ENCODE assay signal across 8 cellular contexts in the genomic region with DNA sequence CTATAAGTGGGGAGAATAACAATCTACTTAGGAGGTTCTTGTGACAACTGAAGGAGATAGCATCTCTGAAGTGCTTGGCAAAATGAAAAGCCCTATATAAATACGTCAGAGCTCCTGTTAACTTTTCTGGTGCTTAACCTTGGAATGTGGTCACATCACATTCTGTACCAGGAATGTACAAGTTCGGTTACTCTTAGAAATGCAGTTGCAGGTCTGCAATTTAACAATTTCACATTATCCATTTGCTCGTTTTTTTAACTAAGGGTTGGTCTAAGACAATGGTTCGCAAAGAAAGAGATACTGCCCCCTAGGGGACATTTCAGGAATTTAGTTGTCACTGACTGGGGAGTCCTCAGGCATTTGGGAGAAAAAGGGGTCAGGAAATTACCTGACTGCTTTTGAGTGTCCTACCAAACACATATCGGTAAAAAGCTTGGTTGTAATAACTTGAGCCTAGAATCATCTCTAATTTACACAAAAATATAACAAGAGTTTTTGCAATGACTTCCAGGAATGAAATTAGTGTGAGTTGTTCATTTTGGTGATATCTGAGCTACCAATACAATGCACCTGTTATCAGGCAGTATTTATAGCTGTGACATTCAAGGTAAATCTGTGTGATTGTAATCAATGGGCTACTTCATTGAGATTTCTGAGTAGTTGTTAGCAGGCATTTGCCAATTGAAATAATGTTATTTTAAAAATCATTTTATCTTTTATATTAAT. TPM values are rescaled to one million over a fixed set of nuclear protein-coding genes. Genes with fewer than 3 reads are reported as not detected.
A peak's percentile ranks its signal among the peaks of the same experiment; 100 is the strongest.
DNase-seq lines count a peak whose midpoint lies in the region; ATAC-seq and TF ChIP-seq lines count a peak whose summit lies in the region.

No MANE protein-coding gene starts in this region.

- ATAC-seq in HG03095 (IDR thresholded peaks at IDR 0.05; ENCODE audit: unreplicated experiment): peak; percentile 51
- peak; percentile 84 for ATAC-seq in activated CD8-positive, alpha-beta T cell treated with anti-CD3 and anti-CD28 coated beads, Interleukin-2, amount 10 ng/mL, durations not matched to agents 7 days and 5 days
- no peak for ATAC-seq in omental fat pad (ENCODE audit: low FRiP score)

- CTCF ChIA-PET in AG04450 (lab: Charles Lee): interaction anchor here (0.5 to 18.1 kb wide), 68 partner anchors 9 to 581 kb away, joined by 3 to 806 read pairs (median 5); a partner anchor contains a TSS
- CTCF ChIA-PET in activated CD8-positive, alpha-beta T cell treated with anti-CD3 and anti-CD28 coated beads, Interleukin-2, amount 10 ng/mL, durations not matched to agents 7 days and 5 days (lab: Charles Lee): interaction anchor here (0.6 to 15.4 kb wide), 58 partner anchors 9 to 374 kb away, joined by 3 to 796 read pairs (median 4); a partner anchor contains a TSS

- H3K4me3 ChIP-seq in AG04450 (ENCODE audit: low read depth, low read length) (no peak overlapping the region), fibroblast of pulmonary artery (replicated peaks; ENCODE audit: low read depth, low read length) (no peak overlapping the region)

- intact Hi-C loops in posterior vena cava (cut with DNase I): no loop called here

- DNase-seq in AG04450 (ENCODE audit: low read depth, low spot score): no peak
- DNase-seq in GM10266 (ENCODE audit: extremely low spot score): peak; percentile 75
- DNase-seq in NCI-H526 treated with DMSO at 0.1 percent for 48 hours (lab: John Stamatoyannopoulos, UW): peak; percentile 44
- DNase-seq in activated CD8-positive, alpha-beta T cell treated with anti-CD3 and anti-CD28 coated beads, Interleukin-2, amount 10 ng/mL, durations not matched to agents 7 days and 5 days: peak; percentile 84
- DNase-seq in fibroblast of pulmonary artery (ENCODE audit: low read depth): peak; percentile 82
- no peak for DNase-seq in omental fat pad (ENCODE audit: low spot score)
- no peak for DNase-seq in posterior vena cava (ENCODE audit: low spot score)

- POLR2A ChIA-PET in AG04450 (lab: Yijun Ruan, JAX): no interaction called here
- POLR2A ChIA-PET in activated CD8-positive, alpha-beta T cell treated with anti-CD3 and anti-CD28 coated beads, Interleukin-2, amount 10 ng/mL, durations not matched to agents 7 days and 5 days (lab: Charles Lee): no interaction called here

- peaks cover 29% of the 10 kb centered on the region for H3K4me1 Mint-ChIP-seq in activated CD8-positive, alpha-beta T cell treated with anti-CD3 and anti-CD28 coated beads, Interleukin-2, amount 10 ng/mL, durations not matched to agents 7 days and 5 days (ENCODE audit: low read depth)

- H3K36me3 Mint-ChIP-seq in activated CD8-positive, alpha-beta T cell treated with anti-CD3 and anti-CD28 coated beads, Interleukin-2, amount 10 ng/mL, durations not matched to agents 7 days and 5 days (ENCODE audit: low read depth): no peaks in the 10 kb centered on the region

- peaks cover 7% of the 10 kb centered on the region for H3K27me3 Mint-ChIP-seq in activated CD8-positive, alpha-beta T cell treated with anti-CD3 and anti-CD28 coated beads, Interleukin-2, amount 10 ng/mL, durations not matched to agents 7 days and 5 days (ENCODE audit: low read depth)

- H3K27ac ChIP-seq in AG04450 (ENCODE audit: low read depth, low read length): no peak overlapping the region

- H3K9me3 ChIP-seq in AG04450 (ENCODE audit: control insufficient read depth, insufficient read depth, low read length): no peaks in the 10 kb centered on the region

- H3K27me3 ChIP-seq in AG04450 (ENCODE audit: control insufficient read depth, insufficient read depth, low read length): no peaks in the 10 kb centered on the region

- TF ChIP-seq CTCF in AG04450 (IDR thresholded peaks at IDR 0.05; ENCODE audit: low read depth, low read length) (peak; percentile 86), GM10266 (IDR thresholded peaks at IDR 0.05; ENCODE audit: control insufficient read depth, insufficient read depth, low read depth, missing control alignments) (peak; percentile 81), fibroblast of pulmonary artery (IDR thresholded peaks at IDR 0.05; ENCODE audit: low read length, missing control alignments) (peak; percentile 81), omental fat pad (IDR thresholded peaks at IDR 0.05) (peak in 2 of 3 donors; percentile 28 to 33)

- peak overlapping the region; percentile 10 for H3K27ac Mint-ChIP-seq in activated CD8-positive, alpha-beta T cell treated with anti-CD3 and anti-CD28 coated beads, Interleukin-2, amount 10 ng/mL, durations not matched to agents 7 days and 5 days

- H3K4me3 Mint-ChIP-seq in activated CD8-positive, alpha-beta T cell treated with anti-CD3 and anti-CD28 coated beads, Interleukin-2, amount 10 ng/mL, durations not matched to agents 7 days and 5 days: no peak overlapping the region

- H3K9me3 Mint-ChIP-seq in activated CD8-positive, alpha-beta T cell treated with anti-CD3 and anti-CD28 coated beads, Interleukin-2, amount 10 ng/mL, durations not matched to agents 7 days and 5 days (ENCODE audit: insufficient read depth): no peaks in the 10 kb centered on the region

RNA-seq across cellular contexts. Expression of a gene that starts 5.4 kb away (rescaled TPM):
- polyA plus RNA-seq in AG04450 (2011; rRNA removed): 6.6 and 7.0 TPM in 2 replicates
- polyA minus RNA-seq in AG04450 (2011; rRNA and poly(A)+ RNA removed): 2.2 and 3.3 TPM in 2 replicates
- 10 to 100 TPM; 12.6 to 13.5 TPM for total RNA-seq in activated CD8-positive, alpha-beta T cell treated with anti-CD3 and anti-CD28 coated beads, Interleukin-2, amount 10 ng/mL, durations not matched to agents 7 days and 5 days
- 10 to 100 TPM; 32.1 to 81.8 (median 61.0) TPM for total RNA-seq in omental fat pad
- total RNA-seq in posterior vena cava: 1 to 10 TPM; 6.9 to 9.5 TPM

RNA-seq across cellular contexts. Expression of a gene that starts 8.2 kb away (rescaled TPM):
- polyA plus RNA-seq in AG04450 (2011; rRNA removed): not detected in 2 replicates
- not detected in 2 replicates for polyA minus RNA-seq in AG04450 (2011; rRNA and poly(A)+ RNA removed)
- total RNA-seq in activated CD8-positive, alpha-beta T cell treated with anti-CD3 and anti-CD28 coated beads, Interleukin-2, amount 10 ng/mL, durations not matched to agents 7 days and 5 days: under 1 TPM; 0.13 to 0.16 TPM
- total RNA-seq in omental fat pad: under 1 TPM in 3 of 4 donors, not detected in 1; 0.12 to 0.74 (median 0.19) TPM
- total RNA-seq in posterior vena cava: not detected

RNA-seq across cellular contexts. Expression of a gene that starts 48.9 kb away (rescaled TPM):
- polyA plus RNA-seq in AG04450 (2011; rRNA removed): 112 TPM in 2 replicates
- 63.8 and 90.4 TPM in 2 replicates for polyA minus RNA-seq in AG04450 (2011; rRNA and poly(A)+ RNA removed)
- total RNA-seq in activated CD8-positive, alpha-beta T cell treated with anti-CD3 and anti-CD28 coated beads, Interleukin-2, amount 10 ng/mL, durations not matched to agents 7 days and 5 days: 10 to 100 TPM; 62.4 to 64.7 TPM
- total RNA-seq in omental fat pad: 100 to 1,000 TPM in 2 of 4 donors, 10 to 100 TPM in 2; 54.1 to 110 (median 88.6) TPM
- total RNA-seq in posterior vena cava: 10 to 100 TPM; 38.2 to 46.2 TPM

RNA-seq across cellular contexts. Expression of a gene that starts 49.9 kb away (rescaled TPM):
- 54.3 and 56.6 TPM in 2 replicates for polyA plus RNA-seq in AG04450 (2011; rRNA removed)
- 62.4 and 93.9 TPM in 2 replicates for polyA minus RNA-seq in AG04450 (2011; rRNA and poly(A)+ RNA removed)
- total RNA-seq in activated CD8-positive, alpha-beta T cell treated with anti-CD3 and anti-CD28 coated beads, Interleukin-2, amount 10 ng/mL, durations not matched to agents 7 days and 5 days: 100 to 1,000 TPM; 108 to 112 TPM
- total RNA-seq in omental fat pad (100 to 1,000 TPM in 2 of 4 donors, 10 to 100 TPM in 2; 80.0 to 149 (median 103) TPM), posterior vena cava (10 to 100 TPM; 90.8 to 93.2 TPM)

Comparison
In these comparisons a context has a peak if more than half of its experiments do, and no peak if none do; other contexts are left out.
1. DNase-seq: peak in GM10266 (single experiment), NCI-H526 treated with DMSO at 0.1 percent for 48 hours (single experiment), activated CD8-positive, alpha-beta T cell treated with anti-CD3 and anti-CD28 coated beads, Interleukin-2, amount 10 ng/mL, durations not matched to agents 7 days and 5 days (single experiment) and fibroblast of pulmonary artery (single experiment); none in AG04450 (single experiment), omental fat pad (single experiment) and posterior vena cava (single experiment).
2. CTCF ChIP-seq: peak in every context shown above with its lines; median percentile 86 in AG04450; 81 in GM10266; 81 in fibroblast of pulmonary artery; 30 in omental fat pad.